Comparison of ENCODE assay signal across 7 cellular contexts in genomic region chr10:132386921-132387320, GRCh38. TPM values are rescaled to one million over a fixed set of nuclear protein-coding genes. Genes with fewer than 3 reads are reported as not detected.
DNase-seq lines count a peak whose midpoint lies in the region; ATAC-seq and TF ChIP-seq lines count a peak whose summit lies in the region.
"Not testable (repeated sequence)": the region's sequence is repeated elsewhere in the genome, so short reads cannot be mapped to it uniquely, and the experiment has no call there.

No MANE protein-coding gene starts in this region.

- peak overlapping the region; percentile 93 for H3K27ac Mint-ChIP-seq in activated T-helper 17 cell treated with anti-CD3 and anti-CD28 coated beads, Interleukin-2, amount 50 U/mL, for 72 hours
- H3K27ac Mint-ChIP-seq in effector memory CD8-positive, alpha-beta T cell: peak overlapping the region; percentile 46 to 84
- peak overlapping the region in 1 of 2 donors; percentile 37 for H3K27ac Mint-ChIP-seq in natural killer cell treated with Interleukin-12 subunit alpha and Interleukin-12 subunit beta and Interleukin-15 and Interleukin-18, amount 100 ng/mL, for 72 hours
- peak overlapping the region; percentile 90 for H3K27ac Mint-ChIP-seq in stimulated activated memory B cell treated with anti-CD40 and anti-IgM and Interleukin-4, amounts not matched to agents 10 μg/mL and 1 μg/mL and 100 μg/mL, for 72 hours

- H3K9me3 ChIP-seq in BLaER1; RWPE2 (ENCODE audit: severe bottlenecking); lower lobe of right lung: not testable (repeated sequence)

- H3K9me3 Mint-ChIP-seq in activated T-helper 17 cell treated with anti-CD3 and anti-CD28 coated beads, Interleukin-2, amount 50 U/mL, for 72 hours; effector memory CD8-positive, alpha-beta T cell; natural killer cell treated with Interleukin-12 subunit alpha and Interleukin-12 subunit beta and Interleukin-15 and Interleukin-18, amount 100 ng/mL, for 72 hours; stimulated activated memory B cell treated with anti-CD40 and anti-IgM and Interleukin-4, amounts not matched to agents 10 μg/mL and 1 μg/mL and 100 μg/mL, for 72 hours: not testable (repeated sequence)

- not testable (repeated sequence) for H3K36me3 Mint-ChIP-seq in activated T-helper 17 cell treated with anti-CD3 and anti-CD28 coated beads, Interleukin-2, amount 50 U/mL, for 72 hours (ENCODE audit: low read depth); effector memory CD8-positive, alpha-beta T cell (ENCODE audit: insufficient read depth); natural killer cell treated with Interleukin-12 subunit alpha and Interleukin-12 subunit beta and Interleukin-15 and Interleukin-18, amount 100 ng/mL, for 72 hours; stimulated activated memory B cell treated with anti-CD40 and anti-IgM and Interleukin-4, amounts not matched to agents 10 μg/mL and 1 μg/mL and 100 μg/mL, for 72 hours

- intact Hi-C loops in lower lobe of right lung (cut with DNase I): loop anchor here (5.0 kb wide), 1 partner anchor 65 kb away; no protein-coding TSS in a partner anchor

- H3K4me3 ChIP-seq in BLaER1: 0 out of 2 replicates have a peak overlapping the region, but pooled peaks have one; percentile 31
- not testable (repeated sequence) for H3K4me3 ChIP-seq in RWPE2 (ENCODE audit: severe bottlenecking); lower lobe of right lung

- peak; percentile 26 for DNase-seq in RWPE2 (ENCODE audit: low spot score)
- not testable (repeated sequence) for DNase-seq in effector memory CD8-positive, alpha-beta T cell
- peak; percentile 38 for DNase-seq in lower lobe of right lung
- DNase-seq in natural killer cell treated with Interleukin-12 subunit alpha and Interleukin-12 subunit beta and Interleukin-15 and Interleukin-18, amount 100 ng/mL, for 72 hours (ENCODE audit: low spot score): peak; percentile 44

- H3K4me2 ChIP-seq in BLaER1: peak overlapping the region; percentile 93

- not testable (repeated sequence) for H3K9ac ChIP-seq in BLaER1

- H3K36me3 ChIP-seq in BLaER1; RWPE2 (ENCODE audit: low read depth); lower lobe of right lung: not testable (repeated sequence)

- H4K20me1 ChIP-seq in BLaER1: peaks cover 35% of the 10 kb centered on the region

- H3K4me1 ChIP-seq in BLaER1 (peaks cover 82% of the 10 kb centered on the region), lower lobe of right lung (peaks cover 14% of the 10 kb centered on the region)
- not testable (repeated sequence) for H3K4me1 ChIP-seq in RWPE2 (ENCODE audit: insufficient read depth, poor library complexity, severe bottlenecking)

- not testable (repeated sequence) for ATAC-seq in RWPE2 (ENCODE audit: low read depth); activated T-helper 17 cell treated with anti-CD3 and anti-CD28 coated beads, Interleukin-2, amount 50 U/mL, for 72 hours (replicated peaks); effector memory CD8-positive, alpha-beta T cell (replicated peaks); lower lobe of right lung; natural killer cell treated with Interleukin-12 subunit alpha and Interleukin-12 subunit beta and Interleukin-15 and Interleukin-18, amount 100 ng/mL, for 72 hours; stimulated activated memory B cell treated with anti-CD40 and anti-IgM and Interleukin-4, amounts not matched to agents 10 μg/mL and 1 μg/mL and 100 μg/mL, for 72 hours

- not testable (repeated sequence) for TF ChIP-seq CTCF in RWPE2 (IDR thresholded peaks at IDR 0.05; ENCODE audit: poor library complexity, severe bottlenecking); lower lobe of right lung (IDR thresholded peaks at IDR 0.05)

- peaks cover 45% of the 10 kb centered on the region for H3K27me3 ChIP-seq in BLaER1
- not testable (repeated sequence) for H3K27me3 ChIP-seq in RWPE2 (ENCODE audit: insufficient read depth, poor library complexity, severe bottlenecking); lower lobe of right lung (ENCODE audit: low read depth)

- H3K27ac ChIP-seq in BLaER1; RWPE2 (ENCODE audit: poor library complexity, severe bottlenecking); lower lobe of right lung: not testable (repeated sequence)

- H3K4me1 Mint-ChIP-seq in activated T-helper 17 cell treated with anti-CD3 and anti-CD28 coated beads, Interleukin-2, amount 50 U/mL, for 72 hours: not testable (repeated sequence)
- peaks cover 10 to 17% of the 10 kb centered on the region in 2 donors for H3K4me1 Mint-ChIP-seq in effector memory CD8-positive, alpha-beta T cell (ENCODE audit: low read depth in 2 of 2)
- H3K4me1 Mint-ChIP-seq in natural killer cell treated with Interleukin-12 subunit alpha and Interleukin-12 subunit beta and Interleukin-15 and Interleukin-18, amount 100 ng/mL, for 72 hours (ENCODE audit: low read depth in 2 of 2): peaks cover 22 to 44% of the 10 kb centered on the region in 2 donors
- peaks cover 20% of the 10 kb centered on the region for H3K4me1 Mint-ChIP-seq in stimulated activated memory B cell treated with anti-CD40 and anti-IgM and Interleukin-4, amounts not matched to agents 10 μg/mL and 1 μg/mL and 100 μg/mL, for 72 hours

- H3K4me3 Mint-ChIP-seq in activated T-helper 17 cell treated with anti-CD3 and anti-CD28 coated beads, Interleukin-2, amount 50 U/mL, for 72 hours; natural killer cell treated with Interleukin-12 subunit alpha and Interleukin-12 subunit beta and Interleukin-15 and Interleukin-18, amount 100 ng/mL, for 72 hours; stimulated activated memory B cell treated with anti-CD40 and anti-IgM and Interleukin-4, amounts not matched to agents 10 μg/mL and 1 μg/mL and 100 μg/mL, for 72 hours: not testable (repeated sequence)
- peak overlapping the region in 1 of 2 donors; percentile 8 for H3K4me3 Mint-ChIP-seq in effector memory CD8-positive, alpha-beta T cell

- not testable (repeated sequence) for H3K27me3 Mint-ChIP-seq in activated T-helper 17 cell treated with anti-CD3 and anti-CD28 coated beads, Interleukin-2, amount 50 U/mL, for 72 hours; effector memory CD8-positive, alpha-beta T cell; natural killer cell treated with Interleukin-12 subunit alpha and Interleukin-12 subunit beta and Interleukin-15 and Interleukin-18, amount 100 ng/mL, for 72 hours; stimulated activated memory B cell treated with anti-CD40 and anti-IgM and Interleukin-4, amounts not matched to agents 10 μg/mL and 1 μg/mL and 100 μg/mL, for 72 hours

RNA-seq across cellular contexts. Expression of gene PWWP2B, which starts 10.1 kb away (rescaled TPM):
- 1 to 10 TPM; 1.5 to 3.1 TPM for total RNA-seq in activated T-helper 17 cell treated with anti-CD3 and anti-CD28 coated beads, Interleukin-2, amount 50 U/mL, for 72 hours
- total RNA-seq in lower lobe of right lung: 25.2 TPM
- total RNA-seq in natural killer cell treated with Interleukin-12 subunit alpha and Interleukin-12 subunit beta and Interleukin-15 and Interleukin-18, amount 100 ng/mL, for 72 hours: 10 to 100 TPM; 15.2 to 17.9 TPM

RNA-seq across cellular contexts. Expression of gene LRRC27, which starts 54.9 kb away (rescaled TPM):
- 1 to 10 TPM; 4.5 to 6.3 TPM for total RNA-seq in activated T-helper 17 cell treated with anti-CD3 and anti-CD28 coated beads, Interleukin-2, amount 50 U/mL, for 72 hours
- 15.5 TPM for total RNA-seq in lower lobe of right lung
- total RNA-seq in natural killer cell treated with Interleukin-12 subunit alpha and Interleukin-12 subunit beta and Interleukin-15 and Interleukin-18, amount 100 ng/mL, for 72 hours: 1 to 10 TPM; 6.5 to 8.5 TPM
